Comparison of ENCODE assay signal across 12 cellular contexts in genomic region chr13:77719128-77719527, GRCh38.
"Had no signal": no experiment of that assay in that cellular context is flagged by ENCODE, and none has a peak within 500 bp of the region (broad histone marks: within the 10 kb centered on the region; RNA-seq: fewer than 3 reads in every experiment).

No MANE protein-coding gene starts in this region.

- H3K27me3 ChIP-seq: gastrocnemius medialis, neural progenitor cell, ovary, sigmoid colon had no signal

- H3K9me3 Mint-ChIP-seq: endodermal cell had no signal

- H3K27ac ChIP-seq: gastrocnemius medialis, neural progenitor cell, ovary, sigmoid colon had no signal

- H2AFZ ChIP-seq: neural progenitor cell had no signal

- H3K4me1 ChIP-seq: gastrocnemius medialis, neural progenitor cell, sigmoid colon had no signal

- H3K27me3 Mint-ChIP-seq: activated CD4-positive, alpha-beta T cell treated with anti-CD3 and anti-CD28 coated beads, Interleukin-2, amount 10 ng/mL, durations not matched to agents 7 days and 5 days; naive B cell had no signal

- H3K4me3 Mint-ChIP-seq: activated CD4-positive, alpha-beta T cell treated with anti-CD3 and anti-CD28 coated beads, Interleukin-2, amount 10 ng/mL, durations not matched to agents 7 days and 5 days; endodermal cell; naive B cell; neural progenitor cell; T-helper 2 cell treated with Interferon-gamma antibody and Interleukin-4, amounts not matched to agents 5 μg/mL and 100 μg/mL, for 36 hours had no signal

- DNase-seq: activated CD4-positive, alpha-beta T cell treated with anti-CD3 and anti-CD28 coated beads, Interleukin-2, amount 10 ng/mL, durations not matched to agents 7 days and 5 days; activated naive CD4-positive, alpha-beta T cell; endodermal cell; gastrocnemius medialis; naive B cell; ovary; sigmoid colon; stimulated activated CD4-positive, alpha-beta T cell treated with anti-CD3 and anti-CD28 coated beads, Interleukin-12 subunit alpha, Interleukin-12 subunit beta, amount 100 ng/mL, for 4 hours; stimulated activated CD4-positive, alpha-beta T cell treated with anti-CD3 and anti-CD28 coated beads, Interleukin-2, amount 100 ng/mL, for 24 hours had no signal

- H3K36me3 ChIP-seq: gastrocnemius medialis, ovary, sigmoid colon had no signal

- ATAC-seq: gastrocnemius medialis, left lobe of liver had no signal

- H3K4me2 ChIP-seq: neural progenitor cell had no signal

- H3K4me1 Mint-ChIP-seq: neural progenitor cell had no signal

- H3K9ac ChIP-seq: neural progenitor cell had no signal

- H3K27ac Mint-ChIP-seq: activated CD4-positive, alpha-beta T cell treated with anti-CD3 and anti-CD28 coated beads, Interleukin-2, amount 10 ng/mL, durations not matched to agents 7 days and 5 days; endodermal cell; neural progenitor cell; T-helper 2 cell treated with Interferon-gamma antibody and Interleukin-4, amounts not matched to agents 5 μg/mL and 100 μg/mL, for 36 hours had no signal

- H3K9me3 ChIP-seq: gastrocnemius medialis, ovary had no signal

- H3K4me3 ChIP-seq: gastrocnemius medialis, neural progenitor cell, ovary, sigmoid colon had no signal
